Comparison of ENCODE assay signal across 35 cellular contexts in the genomic region with DNA sequence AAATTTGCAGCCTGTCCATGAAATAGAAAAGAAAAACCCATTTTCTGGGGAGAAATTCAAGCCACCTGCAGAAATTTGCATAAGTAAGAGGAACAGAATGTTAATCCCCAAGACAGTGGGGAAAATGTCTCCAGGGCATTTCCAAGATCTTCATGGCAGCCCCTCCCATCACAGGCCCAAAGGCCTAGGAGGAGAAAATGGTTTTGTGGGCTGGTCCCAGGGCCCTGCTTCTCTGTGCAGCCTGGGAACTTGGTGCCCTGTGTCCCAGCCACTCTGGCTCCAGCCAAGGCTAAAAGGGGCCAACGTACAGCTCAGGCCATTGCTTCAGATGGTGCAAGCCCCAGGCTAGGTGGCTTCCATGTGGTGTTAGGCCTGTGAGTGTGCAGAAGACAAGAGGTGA.
"Had no signal": no experiment of that assay in that cellular context is flagged by ENCODE, and none has a peak within 500 bp of the region (broad histone marks: within the 10 kb centered on the region; RNA-seq: fewer than 3 reads in every experiment).

No MANE protein-coding gene starts in this region.

- DNase-seq: Karpas-422, Kasumi-1, MG63, MM.1S, MV-4-11, NCI-H1048, NCI-H1092, NCI-H1092 treated with DMSO at 0.1 percent for 48 hours, NCI-H1105, NCI-H1105 treated with DMSO at 0.1 percent for 48 hours, NCI-H1417, NCI-H1417 treated with DMSO at 0.1 percent for 48 hours, NCI-H1436, NCI-H1436 treated with DMSO at 0.1 percent for 48 hours, NCI-H146, NCI-H1694, NCI-H1694 treated with DMSO at 0.1 percent for 48 hours, NCI-H187, NCI-H187 treated with DMSO at 0.1 percent for 48 hours, NCI-H1930, NCI-H2029, NCI-H2029 treated with DMSO at 0.1 percent for 48 hours, NCI-H2081, NCI-H2081 treated with DMSO at 0.1 percent for 48 hours, NCI-H2107, NCI-H2171, NCI-H2171 treated with DMSO at 0.1 percent for 48 hours, NCI-H2227 treated with DMSO at 0.1 percent for 48 hours, NCI-H226, NCI-H345, NCI-H446, NCI-H446 treated with DMSO at 0.1 percent for 48 hours, NCI-H510A, NCI-H510A treated with DMSO at 0.1 percent for 48 hours, NCI-H524 had no signal

- H3K27me3 ChIP-seq: MG63 had no signal

- H3K9me3 ChIP-seq: MG63 had no signal

- H3K4me3 ChIP-seq: MG63 had no signal

- H3K36me3 ChIP-seq: MG63 had no signal
